ENCODE assay signal across 39 cellular contexts in the genomic region with DNA sequence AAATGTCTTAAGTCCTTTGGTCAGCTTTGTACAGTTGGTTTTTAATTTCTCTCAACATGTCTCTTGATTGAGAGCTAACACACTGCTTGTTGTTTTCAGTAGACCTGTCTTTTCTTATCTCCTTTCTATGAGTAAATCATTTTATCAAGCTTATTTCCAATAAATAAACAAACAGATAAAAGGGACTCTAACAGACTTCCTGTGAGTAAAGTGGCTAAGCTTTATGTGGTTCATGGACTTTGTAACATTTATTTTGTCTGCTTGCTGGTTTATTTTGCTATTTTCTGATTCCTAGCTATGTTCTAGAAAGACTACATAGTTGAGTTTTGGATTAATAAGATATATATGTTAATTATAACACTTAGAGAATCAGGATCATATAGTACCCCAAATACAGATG. TPM values are rescaled to one million over a fixed set of nuclear protein-coding genes. Genes with fewer than 3 reads are reported as not detected.
"Had no signal": no experiment of that assay in that cellular context is flagged by ENCODE, and none has a peak within 500 bp of the region (broad histone marks: within the 10 kb centered on the region; RNA-seq: fewer than 3 reads in every experiment).

No MANE protein-coding gene starts in this region.

- DNase-seq: Karpas-422, Kasumi-1, MG63, MM.1S, MV-4-11, NCI-H1048, NCI-H1092, NCI-H1092 treated with DMSO at 0.1 percent for 48 hours, NCI-H1105, NCI-H1105 treated with DMSO at 0.1 percent for 48 hours, NCI-H1417, NCI-H1417 treated with DMSO at 0.1 percent for 48 hours, NCI-H1436, NCI-H1436 treated with DMSO at 0.1 percent for 48 hours, NCI-H146, NCI-H1694, NCI-H1694 treated with DMSO at 0.1 percent for 48 hours, NCI-H187, NCI-H187 treated with DMSO at 0.1 percent for 48 hours, NCI-H1930, NCI-H2029, NCI-H2029 treated with DMSO at 0.1 percent for 48 hours, NCI-H2081, NCI-H2081 treated with DMSO at 0.1 percent for 48 hours, NCI-H2107, NCI-H2171, NCI-H2171 treated with DMSO at 0.1 percent for 48 hours, NCI-H2227 treated with DMSO at 0.1 percent for 48 hours, NCI-H226, NCI-H345, NCI-H446, NCI-H446 treated with DMSO at 0.1 percent for 48 hours, NCI-H510A, NCI-H510A treated with DMSO at 0.1 percent for 48 hours, NCI-H524 had no signal

- H3K9me3 ChIP-seq: MG63 had no signal

- H3K36me3 ChIP-seq: MG63 had no signal

- H3K27me3 ChIP-seq: MG63 had no signal

- H3K4me3 ChIP-seq: MG63 had no signal

RNA-seq across cellular contexts. Expression of gene OR9A2, which starts 27.1 kb away (rescaled TPM):
- total RNA-seq: LHCN-M2, M059J, MCF 10A, NCI-H460 had no signal

RNA-seq across cellular contexts. Expression of gene KEL, which starts 37.6 kb away (rescaled TPM):
- total RNA-seq: M059J, MCF 10A had no signal

RNA-seq across cellular contexts. Expression of gene OR6V1, which starts 52.3 kb away (rescaled TPM):
- total RNA-seq: LHCN-M2, M059J, MCF 10A, NCI-H460 had no signal
